23 cellular contexts compared by ENCODE assay signal in the genomic region with DNA sequence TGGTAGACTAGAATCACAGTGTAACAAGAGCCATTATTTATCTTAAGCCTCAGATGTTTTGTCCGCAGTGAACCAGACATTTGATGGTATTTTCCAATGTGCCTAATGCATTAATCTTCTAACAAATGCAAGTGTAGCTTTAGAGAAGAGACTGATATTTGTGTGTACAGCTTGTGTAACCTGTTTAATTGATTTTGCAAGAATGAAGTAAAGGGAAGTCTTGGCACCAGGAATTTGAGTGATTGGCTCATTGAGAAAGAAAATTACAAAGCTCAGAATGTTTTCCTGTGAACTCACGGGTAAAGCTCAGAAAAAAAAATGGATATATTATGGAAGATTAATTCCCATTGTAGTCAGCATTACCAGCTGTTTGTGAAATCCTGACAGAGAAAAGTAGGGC.
"Had no signal": no experiment of that assay in that cellular context is flagged by ENCODE, and none has a peak within 500 bp of the region (broad histone marks: within the 10 kb centered on the region; RNA-seq: fewer than 3 reads in every experiment).

No MANE protein-coding gene starts in this region.

- H3K4me1 Mint-ChIP-seq: activated naive CD4-positive, alpha-beta T cell treated with anti-CD3 and anti-CD28 coated beads, Interleukin-2, amount 50 U/mL, for 24 hours; naive B cell; neural crest cell had no signal

- H3K27ac Mint-ChIP-seq: activated naive CD4-positive, alpha-beta T cell treated with anti-CD3 and anti-CD28 coated beads, Interleukin-2, amount 50 U/mL, for 24 hours; dendritic cell treated with granulocyte-macrophage colony-stimulating factor and Interleukin-4, amounts not matched to agents 40 ng/mL and 50 ng/mL, for 4 days; naive B cell; stimulated activated naive CD8-positive, alpha-beta T cell treated with anti-CD3 and anti-CD28 coated beads, Interleukin-15, Interleukin-2, amounts not matched to agents 100 ng/mL and 50 ng/mL, for 24 hours had no signal

- H3K36me3 ChIP-seq: heart right ventricle, right lobe of liver, tibial artery had no signal

- H3K4me3 ChIP-seq: body of pancreas, heart right ventricle, lung, right lobe of liver, skin epidermis, tibial artery had no signal

- H3K4me3 Mint-ChIP-seq: activated naive CD4-positive, alpha-beta T cell treated with anti-CD3 and anti-CD28 coated beads, Interleukin-2, amount 50 U/mL, for 24 hours; dendritic cell treated with granulocyte-macrophage colony-stimulating factor and Interleukin-4, amounts not matched to agents 40 ng/mL and 50 ng/mL, for 4 days; naive B cell; neural crest cell; stimulated activated naive CD8-positive, alpha-beta T cell treated with anti-CD3 and anti-CD28 coated beads, Interleukin-15, Interleukin-2, amounts not matched to agents 100 ng/mL and 50 ng/mL, for 24 hours had no signal

- H3K27ac ChIP-seq: body of pancreas, heart right ventricle, right lobe of liver, skin epidermis, tibial artery had no signal

- H3K4me1 ChIP-seq: body of pancreas, tibial artery had no signal

- ATAC-seq: body of pancreas, heart right ventricle, left cardiac atrium had no signal

- H3K27me3 Mint-ChIP-seq: dendritic cell treated with granulocyte-macrophage colony-stimulating factor and Interleukin-4, amounts not matched to agents 40 ng/mL and 50 ng/mL, for 4 days had no signal

- H3K9me3 ChIP-seq: body of pancreas, heart right ventricle, right lobe of liver, tibial artery had no signal

- H3K36me3 Mint-ChIP-seq: activated naive CD4-positive, alpha-beta T cell treated with anti-CD3 and anti-CD28 coated beads, Interleukin-2, amount 50 U/mL, for 24 hours; naive B cell had no signal

- DNase-seq: activated CD4-positive, alpha-beta T cell treated with anti-CD3 and anti-CD28 coated beads for 1 hour; activated CD4-positive, alpha-beta T cell treated with anti-CD3 and anti-CD28 coated beads, Interleukin-2, amount 50 U/mL, for 1 hour; activated gamma-delta T cell treated with Interleukin-2 at 50 U/mL for 16 hours; activated T-cell treated with anti-CD3 and anti-CD28 coated beads, Interleukin-2, amount 50 U/mL, for 1 hour; anterior cingulate cortex; body of pancreas; effector CD4-positive, alpha-beta T cell; erythroblast; foreskin fibroblast; heart right ventricle; islet precursor cell; left cardiac atrium; naive B cell; posterior cingulate gyrus; right lobe of liver; stimulated activated CD4-positive, alpha-beta T cell treated with anti-CD3 and anti-CD28 coated beads, Interleukin-1b, Interleukin-23, amount 100 ng/mL, for 48 hours; tibial artery had no signal

- H3K9me3 Mint-ChIP-seq: activated naive CD4-positive, alpha-beta T cell treated with anti-CD3 and anti-CD28 coated beads, Interleukin-2, amount 50 U/mL, for 24 hours; dendritic cell treated with granulocyte-macrophage colony-stimulating factor and Interleukin-4, amounts not matched to agents 40 ng/mL and 50 ng/mL, for 4 days; neural crest cell; stimulated activated naive CD8-positive, alpha-beta T cell treated with anti-CD3 and anti-CD28 coated beads, Interleukin-15, Interleukin-2, amounts not matched to agents 100 ng/mL and 50 ng/mL, for 24 hours had no signal

- H3K27me3 ChIP-seq: body of pancreas, heart right ventricle, right lobe of liver had no signal
